8 cellular contexts compared by ENCODE assay signal in the genomic region with DNA sequence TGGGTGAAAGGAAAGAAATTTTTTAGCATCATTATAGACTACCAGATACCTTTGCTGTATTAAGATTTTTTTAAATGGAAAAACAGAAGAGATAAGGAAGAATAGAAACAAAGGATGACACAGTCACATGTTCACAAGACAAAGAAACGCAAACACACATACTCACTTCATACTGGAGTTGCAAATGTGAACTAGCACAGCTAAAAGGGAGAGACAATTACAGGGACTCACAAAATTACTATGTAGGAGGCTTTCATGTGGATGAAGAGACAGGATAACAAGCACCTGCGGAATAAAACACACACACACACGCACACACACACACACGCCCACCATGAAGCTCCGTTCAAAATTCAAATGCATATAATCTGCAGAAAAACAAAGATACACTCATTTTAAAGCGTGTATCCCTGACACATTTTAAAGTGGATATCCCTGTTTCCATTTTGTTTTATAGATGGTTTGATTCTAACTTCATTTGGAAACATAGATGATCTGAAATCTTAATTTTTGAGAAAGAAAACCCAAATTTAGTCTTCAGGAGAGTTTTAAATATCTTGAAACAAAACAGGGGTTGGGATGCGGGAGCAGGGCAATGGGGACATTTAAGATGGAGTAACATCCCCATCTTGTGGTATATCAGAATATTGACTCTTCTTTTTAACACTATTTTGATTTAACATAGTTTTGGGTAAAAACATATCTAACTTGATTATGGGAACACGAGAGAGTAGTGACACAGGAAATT. TPM values are rescaled to one million over a fixed set of nuclear protein-coding genes. Genes with fewer than 3 reads are reported as not detected.
DNase-seq lines count a peak whose midpoint lies in the region; ATAC-seq and TF ChIP-seq lines count a peak whose summit lies in the region.

No MANE protein-coding gene starts in this region.

- H3K4me1 ChIP-seq in SJCRH30 (no peaks in the 10 kb centered on the region), fibroblast of lung (ENCODE audit: control insufficient read depth, extremely low read depth, insufficient read depth, low read length) (no peaks in the 10 kb centered on the region)

- H3K27ac ChIP-seq in SJCRH30 (no peak overlapping the region), fibroblast of lung (ENCODE audit: insufficient read depth, low read length) (no peak overlapping the region), neural cell (ENCODE audit: low read length) (no peak overlapping the region)

- H3K9me2 ChIP-seq in neural cell (ENCODE audit: insufficient read depth, low read length): no peaks in the 10 kb centered on the region

- H3K4me2 ChIP-seq in fibroblast of lung (ENCODE audit: extremely low read depth, insufficient read depth, low read length) (no peak overlapping the region), neural cell (ENCODE audit: low read length) (no peak overlapping the region)

- H3K4me1 Mint-ChIP-seq in activated naive CD4-positive, alpha-beta T cell treated with anti-CD3 and anti-CD28 coated beads, Interleukin-2, amount 10 ng/mL, durations not matched to agents 7 days and 5 days: no peaks in the 10 kb centered on the region

- no peak overlapping the region for H3K27ac Mint-ChIP-seq in activated naive CD4-positive, alpha-beta T cell treated with anti-CD3 and anti-CD28 coated beads, Interleukin-2, amount 10 ng/mL, durations not matched to agents 7 days and 5 days

- ATAC-seq in GM18502 (IDR thresholded peaks at IDR 0.05; ENCODE audit: poor library complexity, unreplicated experiment): peak; percentile 67

- H3K9me3 Mint-ChIP-seq in activated naive CD4-positive, alpha-beta T cell treated with anti-CD3 and anti-CD28 coated beads, Interleukin-2, amount 10 ng/mL, durations not matched to agents 7 days and 5 days: no peaks in the 10 kb centered on the region

- TF ChIP-seq EP300 in neural cell (conservative IDR thresholded peaks at IDR 0.05; ENCODE audit: poor library complexity, severe bottlenecking): no peak

- peak; percentile 63 for TF ChIP-seq CTCF in AG10803 (conservative IDR thresholded peaks at IDR 0.05; ENCODE audit: low read length)
- TF ChIP-seq CTCF in fibroblast of lung (conservative IDR thresholded peaks at IDR 0.05 in 1 of 2, IDR thresholded peaks at IDR 0.05 in 1 of 2; ENCODE audit: low read depth in 1 of 2, low read length in 2 of 2): peak; percentile 38 to 49
- TF ChIP-seq CTCF in neural cell (IDR thresholded peaks at IDR 0.05; ENCODE audit: poor library complexity, severe bottlenecking): peak; percentile 85

- H3K4me3 ChIP-seq in AG10803 (ENCODE audit: low read length) (no peak overlapping the region), SJCRH30 (peak overlapping the region; percentile 29; the same call in 1 of the 2 replicates), fibroblast of lung (replicated peaks in 1 of 4; ENCODE audit: control extremely low read depth in 1 of 4, insufficient read depth in 1 of 4, low read depth in 3 of 4, low read length in 4 of 4) (peak overlapping the region in 1 of 4 experiments; percentile 20), neural cell (ENCODE audit: low read length) (peak overlapping the region; percentile 38)

- H3F3A ChIP-seq in neural cell (ENCODE audit: insufficient read depth, low read length, poor library complexity, severe bottlenecking): no peaks in the 10 kb centered on the region

- no peak overlapping the region for H3K4me3 Mint-ChIP-seq in activated naive CD4-positive, alpha-beta T cell treated with anti-CD3 and anti-CD28 coated beads, Interleukin-2, amount 10 ng/mL, durations not matched to agents 7 days and 5 days

- no peaks in the 10 kb centered on the region for H4K20me1 ChIP-seq in fibroblast of lung (ENCODE audit: control insufficient read depth, extremely low read depth, insufficient read depth, low read length)
- H4K20me1 ChIP-seq in neural cell (ENCODE audit: insufficient read depth): no peaks in the 10 kb centered on the region

- H2AFZ ChIP-seq in fibroblast of lung (ENCODE audit: low read length) (peak overlapping the region; percentile 45), neural cell (ENCODE audit: low read depth, low read length) (peak overlapping the region; percentile 4)

- H3K36me3 ChIP-seq in SJCRH30 (no peaks in the 10 kb centered on the region), fibroblast of lung (ENCODE audit: control insufficient read depth, insufficient read depth, low read length) (no peaks in the 10 kb centered on the region), neural cell (ENCODE audit: insufficient read depth, low read length) (no peaks in the 10 kb centered on the region)

- H3K27me3 Mint-ChIP-seq in activated naive CD4-positive, alpha-beta T cell treated with anti-CD3 and anti-CD28 coated beads, Interleukin-2, amount 10 ng/mL, durations not matched to agents 7 days and 5 days: peaks cover 28% of the 10 kb centered on the region

- no peaks in the 10 kb centered on the region for H3K36me3 Mint-ChIP-seq in activated naive CD4-positive, alpha-beta T cell treated with anti-CD3 and anti-CD28 coated beads, Interleukin-2, amount 10 ng/mL, durations not matched to agents 7 days and 5 days

- DNase-seq in AG10803 (ENCODE audit: low read depth): peak; percentile 49
- DNase-seq in KBM-7: peak; percentile 55
- DNase-seq in SJCRH30: peak in 1 of 2 experiments; percentile 61
- peak; percentile 39 to 72 for DNase-seq in fibroblast of lung (ENCODE audit: low read depth in 2 of 2)
- no peak for DNase-seq in activated effector memory CD4-positive, alpha-beta T cell treated with Interleukin-2 at 50 U/mL for 16 hours
- DNase-seq in activated naive CD4-positive, alpha-beta T cell treated with anti-CD3 and anti-CD28 coated beads, Interleukin-2, amount 10 ng/mL, durations not matched to agents 7 days and 5 days: no peak

- CTCF ChIA-PET in activated naive CD4-positive, alpha-beta T cell treated with anti-CD3 and anti-CD28 coated beads, Interleukin-2, amount 10 ng/mL, durations not matched to agents 7 days and 5 days (lab: Charles Lee): interaction anchor here (1.0 to 2.7 kb wide), 10 partner anchors 12 to 1272 kb away, joined by 3 to 25 read pairs (median 4); no protein-coding TSS in a partner anchor

- no peaks in the 10 kb centered on the region for H3K79me2 ChIP-seq in fibroblast of lung (ENCODE audit: control insufficient read depth, insufficient read depth, low read length)
- H3K79me2 ChIP-seq in neural cell (replicated peaks; ENCODE audit: insufficient read depth, low read length): no peaks in the 10 kb centered on the region

- H3K9ac ChIP-seq in fibroblast of lung (ENCODE audit: insufficient read depth, low read length) (no peak overlapping the region), neural cell (ENCODE audit: low read length) (peak overlapping the region; percentile 32)

- peak; percentile 90 for TF ChIP-seq RAD21 in neural cell (conservative IDR thresholded peaks at IDR 0.05)

- no peaks in the 10 kb centered on the region for H3K27me3 ChIP-seq in SJCRH30
- no peaks in the 10 kb centered on the region for H3K27me3 ChIP-seq in fibroblast of lung (ENCODE audit: control insufficient read depth, insufficient read depth, low read length)
- no peaks in the 10 kb centered on the region for H3K27me3 ChIP-seq in neural cell (ENCODE audit: insufficient read depth, low read depth, low read length)

- H3K9me3 ChIP-seq in SJCRH30 (replicated peaks) (no peaks in the 10 kb centered on the region), fibroblast of lung (ENCODE audit: control insufficient read depth, insufficient read depth, low read depth, low read length) (no peaks in the 10 kb centered on the region), neural cell (ENCODE audit: low read length) (no peaks in the 10 kb centered on the region)

- in situ Hi-C loops in KBM-7 (cut with MboI; ENCODE audit: low pct_unique_long_range_greater_than_20kb, low sequenced_read_pairs): no loop called here

TF ChIP-seq in neural cell, 6 proteins besides CTCF, POLR2A, EP300 and RAD21:
- TF ChIP-seq EZH2 (IDR thresholded peaks at IDR 0.05; ENCODE audit: borderline replicate concordance, insufficient read depth, low read length, poor library complexity, severe bottlenecking) (no peak), SMC3 (conservative IDR thresholded peaks at IDR 0.05; ENCODE audit: poor library complexity) (peak; percentile 86)

RNA-seq across cellular contexts. Expression of a gene that starts 36.7 kb away (rescaled TPM):
- 3.7 and 4.8 TPM in 2 replicates for total RNA-seq in SJCRH30 (2014; rRNA removed; shearing (Covaris generic))
- total RNA-seq in fibroblast of lung: 15.4 and 18.5 TPM in 2 replicates
- polyA plus RNA-seq in fibroblast of lung (9.4 and 15.0 TPM in 2 replicates), neural cell (3.1 and 3.5 TPM in 2 replicates)
- polyA plus RNA-seq in fibroblast of lung (2012): 7.9 and 11.7 TPM in 2 replicates
- polyA minus RNA-seq in fibroblast of lung (ENCODE audit: low replicate concordance) (0.11 and 0.59 TPM in 2 replicates), neural cell (7.8 and 12.2 TPM in 2 replicates)

RNA-seq across cellular contexts. Expression of a gene that starts 36.8 kb away (rescaled TPM):
- total RNA-seq in SJCRH30 (2014; rRNA removed; shearing (Covaris generic)): 11.3 and 16.5 TPM in 2 replicates
- total RNA-seq in fibroblast of lung: 12.8 and 14.2 TPM in 2 replicates
- polyA plus RNA-seq in fibroblast of lung (14.0 and 19.5 TPM in 2 replicates), neural cell (206 and 238 TPM in 2 replicates)
- 13.5 and 18.4 TPM in 2 replicates for polyA plus RNA-seq in fibroblast of lung (2012)
- polyA minus RNA-seq in fibroblast of lung (ENCODE audit: low replicate concordance) (0.55 and 0.96 TPM in 2 replicates), neural cell (117 and 129 TPM in 2 replicates)

Comparison
In these comparisons a context has a peak if more than half of its experiments do, and no peak if none do; other contexts are left out.
1. DNase-seq: peak in AG10803 (single experiment), KBM-7 (single experiment) and fibroblast of lung (2 of 2); none in activated effector memory CD4-positive, alpha-beta T cell treated with Interleukin-2 at 50 U/mL for 16 hours (single experiment) and activated naive CD4-positive, alpha-beta T cell treated with anti-CD3 and anti-CD28 coated beads, Interleukin-2, amount 10 ng/mL, durations not matched to agents 7 days and 5 days (single experiment).
2. Peak in every context shown above with its lines, with median percentiles within 50 percentile points of each other: CTCF ChIP-seq.